27 cellular contexts compared by ENCODE assay signal in the genomic region with DNA sequence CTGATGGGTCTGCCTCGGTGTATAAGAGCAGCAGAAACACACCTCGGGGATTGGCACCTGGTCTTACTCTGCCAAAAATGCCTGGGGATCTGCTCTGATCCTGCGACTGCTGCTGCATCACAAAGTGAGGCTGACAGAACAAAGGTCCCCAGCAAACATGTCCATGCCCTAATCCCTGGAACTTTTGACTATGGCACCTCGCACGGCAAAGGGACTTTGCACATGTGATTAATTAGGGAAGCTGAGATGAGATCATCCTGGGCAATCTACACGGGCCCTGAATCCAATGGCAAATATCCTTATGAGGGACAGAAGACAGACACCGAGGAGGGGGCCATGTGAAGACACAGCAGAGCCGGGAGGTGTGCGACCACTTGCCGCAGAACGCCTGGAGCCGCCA.
"Had no signal": no experiment of that assay in that cellular context is flagged by ENCODE, and none has a peak within 500 bp of the region (broad histone marks: within the 10 kb centered on the region; RNA-seq: fewer than 3 reads in every experiment).

No MANE protein-coding gene starts in this region.

- ATAC-seq: effector memory CD8-positive, alpha-beta T cell; esophagus mucosa; foreskin keratinocyte; gastrocnemius medialis; gastroesophageal sphincter; heart left ventricle; heart right ventricle had no signal

- H3K4me1 ChIP-seq: colonic mucosa, esophagus muscularis mucosa, esophagus squamous epithelium, foreskin keratinocyte, gastrocnemius medialis, gastroesophageal sphincter, heart left ventricle, heart right ventricle had no signal

- H3K27ac ChIP-seq: colonic mucosa, coronary artery, dorsolateral prefrontal cortex, epithelial cell of prostate, esophagus muscularis mucosa, esophagus squamous epithelium, foreskin keratinocyte, gastrocnemius medialis, gastroesophageal sphincter, heart left ventricle, heart right ventricle had no signal

- DNase-seq: colonic mucosa; cortex of kidney; dermis blood vessel endothelial cell; dorsolateral prefrontal cortex; effector CD4-positive, alpha-beta T cell; effector CD8-positive, alpha-beta T cell; effector memory CD4-positive, alpha-beta T cell; effector memory CD8-positive, alpha-beta T cell; endodermal cell; erythroblast; esophagus squamous epithelium; foreskin fibroblast; foreskin keratinocyte; foreskin melanocyte; gastrocnemius medialis; glutamatergic neuron; heart left ventricle; heart right ventricle had no signal

- H3K27me3 ChIP-seq: colonic mucosa, dorsolateral prefrontal cortex, esophagus muscularis mucosa, esophagus squamous epithelium, foreskin keratinocyte, gastrocnemius medialis, gastroesophageal sphincter, heart left ventricle, heart right ventricle had no signal

- H3K36me3 ChIP-seq: colonic mucosa, gastrocnemius medialis had no signal

- H3K9me3 ChIP-seq: colonic mucosa, esophagus muscularis mucosa, esophagus squamous epithelium, gastrocnemius medialis, gastroesophageal sphincter had no signal

- FAIRE-seq: colon, endometrium, endothelial cell of umbilical vein, frontal cortex had no signal

- H3K4me3 ChIP-seq: colonic mucosa, coronary artery, dorsolateral prefrontal cortex, esophagus muscularis mucosa, esophagus squamous epithelium, gastrocnemius medialis, gastroesophageal sphincter, heart left ventricle, heart right ventricle had no signal
